In genomic region chr1:25504706-25505560, GRCh38 we compare ENCODE assay signal across 17 cellular contexts. TPM values are rescaled to one million over a fixed set of nuclear protein-coding genes. Genes with fewer than 3 reads are reported as not detected.
DNase-seq lines count a peak whose midpoint lies in the region; ATAC-seq and TF ChIP-seq lines count a peak whose summit lies in the region.
"Had no signal": no experiment of that assay in that cellular context is flagged by ENCODE, and none has a peak within 500 bp of the region (broad histone marks: within the 10 kb centered on the region; RNA-seq: fewer than 3 reads in every experiment).

No MANE protein-coding gene starts in this region.

- CTCF ChIA-PET in T-cell (lab: Charles Lee), result interaction anchor here (0.6 to 3.3 kb wide), 6 partner anchors 10 to 305 kb away, joined by 3 to 17 read pairs (median 6); no protein-coding TSS in a partner anchor

- peaks cover 24 to 34% (median 32%) of the 10 kb centered on the region in 3 donors for H3K4me1 Mint-ChIP-seq in T-cell

- intact Hi-C loops in left cardiac atrium (cut with DNase I) (no loop called here), aorta (cut with DNase I) (no loop called here), prostate gland (cut with DNase I) (no loop called here)

- no peaks in the 10 kb centered on the region for H3K27me3 ChIP-seq in right atrium auricular region
- H3K27me3 ChIP-seq in gastroesophageal sphincter, result no peaks in the 10 kb centered on the region
- no peaks in the 10 kb centered on the region for H3K27me3 ChIP-seq in aorta (ENCODE audit: control insufficient read depth in 1 of 2, insufficient read depth in 2 of 2, low read length in 1 of 2)
- no peaks in the 10 kb centered on the region for H3K27me3 ChIP-seq in prostate gland (replicated peaks; ENCODE audit: insufficient read depth)
- H3K27me3 ChIP-seq: BE2C, esophagus muscularis mucosa had no signal

- peak overlapping the region; percentile 89 to 90 for H3K27ac Mint-ChIP-seq in T-cell
- H3K27ac Mint-ChIP-seq: activated CD8-positive, alpha-beta memory T cell treated with anti-CD3 and anti-CD28 coated beads, Interleukin-2, amount 10 ng/mL, durations not matched to agents 7 days and 5 days; stimulated activated naive B cell treated with anti-CD40 and anti-IgM and Interleukin-4, amounts not matched to agents 10 μg/mL and 1 μg/mL and 100 μg/mL, for 72 hours had no signal

- DNase-seq in left cardiac atrium (no peak), right atrium auricular region (ENCODE audit: low spot score) (no peak), T-cell (no peak), aorta (no peak), prostate gland (ENCODE audit: low spot score) (no peak), NCI-H345 (lab: John Stamatoyannopoulos, UW) (no peak), A172 (ENCODE audit: low spot score) (no peak)
- DNase-seq: activated CD8-positive, alpha-beta memory T cell treated with anti-CD3 and anti-CD28 coated beads, Interleukin-2, amount 10 ng/mL, durations not matched to agents 7 days and 5 days; activated naive CD4-positive, alpha-beta T cell treated with anti-CD3 and anti-CD28 coated beads, Interleukin-2, amount 50 U/mL, for 16 hours; BE2C; H7; retina; stimulated activated CD4-positive, alpha-beta T cell treated with anti-CD3 and anti-CD28 coated beads, Interleukin-4, amount 100 ng/mL, for 1 hour; stimulated activated naive B cell treated with anti-CD40 and anti-IgM and Interleukin-4, amounts not matched to agents 10 μg/mL and 1 μg/mL and 100 μg/mL, for 72 hours had no signal

- peaks cover 6% of the 10 kb centered on the region for H3K36me3 Mint-ChIP-seq in T-cell
- H3K36me3 Mint-ChIP-seq: activated CD8-positive, alpha-beta memory T cell treated with anti-CD3 and anti-CD28 coated beads, Interleukin-2, amount 10 ng/mL, durations not matched to agents 7 days and 5 days had no signal

- no peak overlapping the region for H3K4me3 ChIP-seq in right atrium auricular region
- no peak overlapping the region for H3K4me3 ChIP-seq in gastroesophageal sphincter
- H3K4me3 ChIP-seq in aorta (ENCODE audit: low read length in 2 of 2), result no peak overlapping the region
- H3K4me3 ChIP-seq in prostate gland, result no peak overlapping the region
- H3K4me3 ChIP-seq: esophagus muscularis mucosa had no signal

- no peak for TF ChIP-seq EP300 in gastroesophageal sphincter (IDR thresholded peaks at IDR 0.05)

- no peaks in the 10 kb centered on the region for H3K36me3 ChIP-seq in right atrium auricular region
- H3K36me3 ChIP-seq in gastroesophageal sphincter, result peaks cover 0 to 4% of the 10 kb centered on the region in 2 donors
- no peaks in the 10 kb centered on the region for H3K36me3 ChIP-seq in aorta (ENCODE audit: control insufficient read depth in 1 of 2, insufficient read depth in 2 of 2, low read length in 1 of 2)
- no peaks in the 10 kb centered on the region for H3K36me3 ChIP-seq in prostate gland
- H3K36me3 ChIP-seq: esophagus muscularis mucosa had no signal

- 68 to 74% methylated on average over 6 to 7 of the region's 9 CpGs for WGBS in gastroesophageal sphincter (ENCODE audit: low coverage in 1 of 2), 2 donors
- 36 to 43% methylated on average over 9 of the region's 9 CpGs for WGBS in aorta, 2 donors
- 52% methylated on average over 9 of the region's 9 CpGs for WGBS in prostate gland

- H3K4me1 ChIP-seq in right atrium auricular region (peaks cover 0 to 24% of the 10 kb centered on the region in 2 donors), gastroesophageal sphincter (peaks cover 0 to 39% (median 0%) of the 10 kb centered on the region in 3 donors), aorta (ENCODE audit: control insufficient read depth in 1 of 2, insufficient read depth in 2 of 2, low read length in 2 of 2) (peaks cover 2 to 6% of the 10 kb centered on the region in 2 donors), prostate gland (replicated peaks) (peaks cover 6% of the 10 kb centered on the region)
- H3K4me1 ChIP-seq: BE2C had no signal

- no peaks in the 10 kb centered on the region for H3K9me3 ChIP-seq in right atrium auricular region
- no peaks in the 10 kb centered on the region for H3K9me3 ChIP-seq in gastroesophageal sphincter
- no peaks in the 10 kb centered on the region for H3K9me3 ChIP-seq in aorta (ENCODE audit: control insufficient read depth, low read length)
- H3K9me3 ChIP-seq in prostate gland, result no peaks in the 10 kb centered on the region
- H3K9me3 ChIP-seq: BE2C, esophagus muscularis mucosa had no signal

- TF ChIP-seq CTCF in right atrium auricular region (IDR thresholded peaks at IDR 0.05), result no peak
- TF ChIP-seq CTCF in gastroesophageal sphincter (IDR thresholded peaks at IDR 0.05), result no peak
- TF ChIP-seq CTCF in prostate gland (IDR thresholded peaks at IDR 0.05), result no peak

- no peaks in the 10 kb centered on the region for H3K27me3 Mint-ChIP-seq in T-cell

- no peaks in the 10 kb centered on the region for H3K9me3 Mint-ChIP-seq in T-cell
- H3K9me3 Mint-ChIP-seq: stimulated activated naive B cell treated with anti-CD40 and anti-IgM and Interleukin-4, amounts not matched to agents 10 μg/mL and 1 μg/mL and 100 μg/mL, for 72 hours had no signal

- no peak for TF ChIP-seq POLR2A in gastroesophageal sphincter (IDR thresholded peaks at IDR 0.05)
- no peak for TF ChIP-seq POLR2A in prostate gland (IDR thresholded peaks at IDR 0.05)

- no peak overlapping the region for H3K27ac ChIP-seq in right atrium auricular region
- no peak overlapping the region for H3K27ac ChIP-seq in gastroesophageal sphincter
- H3K27ac ChIP-seq in aorta (ENCODE audit: low read depth in 1 of 2, low read length in 2 of 2), result no peak overlapping the region
- H3K27ac ChIP-seq in prostate gland, result no peak overlapping the region
- H3K27ac ChIP-seq: esophagus muscularis mucosa, HL-60 had no signal

- no peak overlapping the region for H3K4me3 Mint-ChIP-seq in T-cell
- H3K4me3 Mint-ChIP-seq: activated CD8-positive, alpha-beta memory T cell treated with anti-CD3 and anti-CD28 coated beads, Interleukin-2, amount 10 ng/mL, durations not matched to agents 7 days and 5 days; stimulated activated naive B cell treated with anti-CD40 and anti-IgM and Interleukin-4, amounts not matched to agents 10 μg/mL and 1 μg/mL and 100 μg/mL, for 72 hours had no signal

- POLR2A ChIA-PET in T-cell (lab: Charles Lee), result interaction anchor here in 1 of 2 donors (0.7 kb wide), 1 partner anchor 552 kb away, joined by 3 read pairs; no protein-coding TSS in a partner anchor

- ATAC-seq in left cardiac atrium, result peak; percentile 15 to 20
- no peak for ATAC-seq in T-cell (replicated peaks in 1 of 4)
- ATAC-seq in gastroesophageal sphincter, result peak; percentile 58
- peak; percentile 48 for ATAC-seq in aorta (ENCODE audit: low FRiP score)
- ATAC-seq: activated CD8-positive, alpha-beta memory T cell treated with anti-CD3 and anti-CD28 coated beads, Interleukin-2, amount 10 ng/mL, durations not matched to agents 7 days and 5 days had no signal

RNA-seq across cellular contexts. Expression of gene LDLRAP1, which starts 38.5 kb away (rescaled TPM):
- total RNA-seq in left cardiac atrium (10 to 100 TPM in 1 of 2 donors, 1 to 10 TPM in 1; 9.5 to 10.3 TPM), right atrium auricular region (10 to 100 TPM in 1 of 2 donors, 1 to 10 TPM in 1; 8.9 to 10.1 TPM), T-cell (100 to 1,000 TPM; 143 to 298 (median 222) TPM), gastroesophageal sphincter (10 to 100 TPM; 13.6 to 21.3 (median 17.2) TPM), aorta (10 to 100 TPM; 25.6 to 34.7 TPM), prostate gland (10 to 100 TPM; 37.8 to 56.3 TPM)
- polyA plus RNA-seq in aorta, result 10 to 100 TPM; 17.5 to 33.9 TPM
- 8.0 and 12.7 TPM in 2 replicates for total RNA-seq in A172 (2014; rRNA removed; shearing (Covaris generic))

Comparison
In these comparisons a context has a peak if more than half of its experiments do, and no peak if none do; other contexts are left out.
1. ATAC-seq: peak in left cardiac atrium (2 of 2), gastroesophageal sphincter (single experiment) and aorta (single experiment); none in T-cell (0 of 4).